9 cellular contexts compared by ENCODE assay signal in genomic region chr1:71047635-71048607, GRCh38. TPM values are rescaled to one million over a fixed set of nuclear protein-coding genes. Genes with fewer than 3 reads are reported as not detected.
DNase-seq lines count a peak whose midpoint lies in the region; TF ChIP-seq lines count a peak whose summit lies in the region.
"Had no signal": no experiment of that assay in that cellular context is flagged by ENCODE, and none has a peak within 500 bp of the region (broad histone marks: within the 10 kb centered on the region; RNA-seq: fewer than 3 reads in every experiment).

Gene PTGER3, minus strand, starts transcription at chr1:71047816. Its CDS starts 239 bp downstream, at chr1:71047577.

- intact Hi-C loops in left ventricle myocardium inferior (cut with micrococcal nuclease): loop anchor here (5.0 kb wide), 1 partner anchor 521 kb away; no protein-coding TSS in a partner anchor

- CTCF ChIA-PET in activated naive CD4-positive, alpha-beta T cell treated with anti-CD3 and anti-CD28 coated beads, Interleukin-2, amount 10 ng/mL, durations not matched to agents 7 days and 5 days (lab: Charles Lee): interaction anchor here (1.0 kb wide), 1 partner anchor 519 kb away, joined by 5 read pairs; no protein-coding TSS in a partner anchor

- peak; percentile 83 for DNase-seq in COR-L47 (lab: John Stamatoyannopoulos, UW)
- DNase-seq in HFF-Myc (ENCODE audit: extremely low read depth, low read depth): no peak
- peak; percentile 17 for DNase-seq in NOMO-1 treated with DMSO at 0.1 percent for 48 hours (lab: John Stamatoyannopoulos, UW; ENCODE audit: unreplicated experiment)
- DNase-seq in activated naive CD4-positive, alpha-beta T cell treated with anti-CD3 and anti-CD28 coated beads, Interleukin-2, amount 10 ng/mL, durations not matched to agents 7 days and 5 days: peak; percentile 71
- peak; percentile 60 for DNase-seq in left ventricle myocardium inferior
- no peak for DNase-seq in retinal pigment epithelial cell (ENCODE audit: low read depth)
- DNase-seq in superior temporal gyrus (ENCODE audit: extremely low spot score): no peak
- no peak for DNase-seq in GM19238 (ENCODE audit: insufficient read length, low spot score)

- no peak within 1 kb of the TSS for H3K27ac ChIP-seq in left ventricle myocardium inferior (replicated peaks)
- H3K27ac ChIP-seq: KMS-11 had no signal

- peaks cover 52% of the 10 kb centered on the region for H3K27me3 Mint-ChIP-seq in activated naive CD4-positive, alpha-beta T cell treated with anti-CD3 and anti-CD28 coated beads, Interleukin-2, amount 10 ng/mL, durations not matched to agents 7 days and 5 days

- H3K27me3 ChIP-seq in left ventricle myocardium inferior (ENCODE audit: low read depth): peaks cover 46% of the 10 kb centered on the region

- no peak for TF ChIP-seq CTCF in HFF-Myc (IDR thresholded peaks at IDR 0.05; ENCODE audit: low read depth, low read length, missing control alignments)
- TF ChIP-seq CTCF in left ventricle myocardium inferior (IDR thresholded peaks at IDR 0.05; ENCODE audit: borderline replicate concordance): no peak
- TF ChIP-seq CTCF in retinal pigment epithelial cell (conservative IDR thresholded peaks at IDR 0.05; ENCODE audit: low read depth, low read length): no peak

- peaks cover 18% of the 10 kb centered on the region for H3K4me1 Mint-ChIP-seq in activated naive CD4-positive, alpha-beta T cell treated with anti-CD3 and anti-CD28 coated beads, Interleukin-2, amount 10 ng/mL, durations not matched to agents 7 days and 5 days

- H3K4me3 Mint-ChIP-seq in activated naive CD4-positive, alpha-beta T cell treated with anti-CD3 and anti-CD28 coated beads, Interleukin-2, amount 10 ng/mL, durations not matched to agents 7 days and 5 days: peak within 1 kb of the TSS; percentile 68

- no peaks in the 10 kb centered on the region for H3K9me3 ChIP-seq in left ventricle myocardium inferior (replicated peaks)

- H3K9me3 Mint-ChIP-seq in activated naive CD4-positive, alpha-beta T cell treated with anti-CD3 and anti-CD28 coated beads, Interleukin-2, amount 10 ng/mL, durations not matched to agents 7 days and 5 days: no peaks in the 10 kb centered on the region

- peak within 1 kb of the TSS; percentile 15; the same call in 1 of the 2 replicates for H3K4me3 ChIP-seq in HFF-Myc (replicated peaks; ENCODE audit: low read depth, low read length)
- peak within 1 kb of the TSS; percentile 70 for H3K4me3 ChIP-seq in left ventricle myocardium inferior
- peak within 1 kb of the TSS; percentile 41 for H3K4me3 ChIP-seq in retinal pigment epithelial cell (ENCODE audit: low read length)

- no peaks in the 10 kb centered on the region for H3K36me3 ChIP-seq in left ventricle myocardium inferior

- H3K4me1 ChIP-seq in left ventricle myocardium inferior: peaks cover 20% of the 10 kb centered on the region

- H3K36me3 Mint-ChIP-seq in activated naive CD4-positive, alpha-beta T cell treated with anti-CD3 and anti-CD28 coated beads, Interleukin-2, amount 10 ng/mL, durations not matched to agents 7 days and 5 days: no peaks in the 10 kb centered on the region

- no peak within 1 kb of the TSS for H3K27ac Mint-ChIP-seq in activated naive CD4-positive, alpha-beta T cell treated with anti-CD3 and anti-CD28 coated beads, Interleukin-2, amount 10 ng/mL, durations not matched to agents 7 days and 5 days

RNA-seq across cellular contexts. Expression of gene PTGER3, which starts in this region (rescaled TPM):
- 2.6 TPM for total RNA-seq in left ventricle myocardium inferior

Comparison
In these comparisons a context has a peak if more than half of its experiments do, and no peak if none do; other contexts are left out.
1. DNase-seq: peak in COR-L47 (single experiment), NOMO-1 treated with DMSO at 0.1 percent for 48 hours (single experiment), activated naive CD4-positive, alpha-beta T cell treated with anti-CD3 and anti-CD28 coated beads, Interleukin-2, amount 10 ng/mL, durations not matched to agents 7 days and 5 days (single experiment) and left ventricle myocardium inferior (single experiment); none in HFF-Myc (single experiment), retinal pigment epithelial cell (single experiment), superior temporal gyrus (single experiment) and GM19238 (single experiment).
2. H3K4me3 ChIP-seq: peak in every context shown above with its lines; median percentile 70 in left ventricle myocardium inferior; 41 in retinal pigment epithelial cell; 15 in HFF-Myc.